In the genomic region with DNA sequence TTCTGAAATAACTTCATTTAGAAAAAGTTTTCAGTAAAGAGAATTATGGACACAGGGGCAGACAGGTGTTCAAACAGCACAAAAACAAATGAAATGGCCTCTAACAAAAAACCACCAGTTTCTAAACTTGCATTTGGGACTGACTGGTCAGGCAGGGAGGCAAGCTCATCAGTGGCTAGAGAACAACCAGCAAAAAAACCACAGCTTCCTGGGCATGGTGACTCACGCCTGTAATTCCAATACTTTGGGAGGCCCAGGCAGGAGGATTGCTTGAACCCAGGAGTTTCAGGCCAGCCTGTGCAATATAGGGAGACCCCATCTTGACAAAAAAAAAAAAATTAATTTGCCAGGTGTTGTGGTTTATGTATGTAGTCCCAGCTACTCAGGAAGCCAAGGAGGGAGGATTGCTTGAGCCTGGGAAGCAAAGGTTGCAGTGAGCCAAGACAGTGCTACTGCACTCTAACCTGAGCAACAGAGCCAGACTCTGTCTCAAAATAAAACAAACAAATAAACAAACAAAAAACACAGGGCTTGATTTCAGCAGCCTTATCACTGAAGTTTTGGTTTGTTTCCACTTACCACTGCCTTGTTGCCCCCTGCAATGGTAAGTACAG, we compare ENCODE assay signal across 9 cellular contexts. TPM values are rescaled to one million over a fixed set of nuclear protein-coding genes. Genes with fewer than 3 reads are reported as not detected.
DNase-seq lines count a peak whose midpoint lies in the region; ATAC-seq and TF ChIP-seq lines count a peak whose summit lies in the region.
"Had no signal": no experiment of that assay in that cellular context is flagged by ENCODE, and none has a peak within 500 bp of the region (broad histone marks: within the 10 kb centered on the region; RNA-seq: fewer than 3 reads in every experiment).

No MANE protein-coding gene starts in this region.

- intact Hi-C loops in activated CD4-positive, alpha-beta memory T cell treated with anti-CD3 and anti-CD28 coated beads for 36 hours (cut with micrococcal nuclease): no loop called here

- no peak for DNase-seq in T-helper 2 cell treated with Interferon-gamma antibody and Interleukin-4, amounts not matched to agents 5 μg/mL and 100 μg/mL, for 36 hours (ENCODE audit: low spot score)
- no peak for DNase-seq in T-helper 2 cell
- DNase-seq in Kasumi-1 (lab: John Stamatoyannopoulos, UW): peak; percentile 43 to 58
- DNase-seq in activated CD4-positive, alpha-beta memory T cell treated with anti-CD3 and anti-CD28 coated beads for 36 hours: no peak
- DNase-seq in osteocyte (ENCODE audit: extremely low spot score, unreplicated experiment): peak; percentile 49
- no peak for DNase-seq in DMS114 treated with DMSO at 0.1 percent for 48 hours (lab: John Stamatoyannopoulos, UW; ENCODE audit: unreplicated experiment)
- no peak for DNase-seq in activated CD8-positive, alpha-beta memory T cell treated with anti-CD3 and anti-CD28 coated beads, Interleukin-2, amount 50 U/mL, for 4 hours

- peaks cover 64% of the 10 kb centered on the region for H3K4me1 Mint-ChIP-seq in T-helper 2 cell treated with Interferon-gamma antibody and Interleukin-4, amounts not matched to agents 5 μg/mL and 100 μg/mL, for 36 hours (ENCODE audit: low read depth)
- peaks cover 67% of the 10 kb centered on the region for H3K4me1 Mint-ChIP-seq in activated CD4-positive, alpha-beta memory T cell treated with anti-CD3 and anti-CD28 coated beads for 36 hours (ENCODE audit: low read depth)
- peaks cover 17% of the 10 kb centered on the region for H3K4me1 Mint-ChIP-seq in osteocyte (ENCODE audit: unreplicated experiment)

- H3K27me3 Mint-ChIP-seq in T-helper 2 cell treated with Interferon-gamma antibody and Interleukin-4, amounts not matched to agents 5 μg/mL and 100 μg/mL, for 36 hours (ENCODE audit: low read depth): no peaks in the 10 kb centered on the region
- no peaks in the 10 kb centered on the region for H3K27me3 Mint-ChIP-seq in activated CD4-positive, alpha-beta memory T cell treated with anti-CD3 and anti-CD28 coated beads for 36 hours
- no peaks in the 10 kb centered on the region for H3K27me3 Mint-ChIP-seq in osteocyte (ENCODE audit: unreplicated experiment)
- H3K27me3 Mint-ChIP-seq: activated naive CD4-positive, alpha-beta T cell treated with anti-CD3 and anti-CD28 coated beads, Interleukin-2, amount 50 U/mL, for 24 hours had no signal

- H3K4me3 Mint-ChIP-seq in T-helper 2 cell treated with Interferon-gamma antibody and Interleukin-4, amounts not matched to agents 5 μg/mL and 100 μg/mL, for 36 hours: peak overlapping the region; percentile 26
- no peak overlapping the region for H3K4me3 Mint-ChIP-seq in activated CD4-positive, alpha-beta memory T cell treated with anti-CD3 and anti-CD28 coated beads for 36 hours
- no peak overlapping the region for H3K4me3 Mint-ChIP-seq in osteocyte (ENCODE audit: unreplicated experiment)
- H3K4me3 Mint-ChIP-seq: activated naive CD4-positive, alpha-beta T cell treated with anti-CD3 and anti-CD28 coated beads, Interleukin-2, amount 50 U/mL, for 24 hours had no signal

- H3K27ac Mint-ChIP-seq in T-helper 2 cell treated with Interferon-gamma antibody and Interleukin-4, amounts not matched to agents 5 μg/mL and 100 μg/mL, for 36 hours: no peak overlapping the region
- peak overlapping the region; percentile 38 for H3K27ac Mint-ChIP-seq in activated CD4-positive, alpha-beta memory T cell treated with anti-CD3 and anti-CD28 coated beads for 36 hours
- H3K27ac Mint-ChIP-seq in osteocyte (ENCODE audit: unreplicated experiment): no peak overlapping the region
- H3K27ac Mint-ChIP-seq: activated naive CD4-positive, alpha-beta T cell treated with anti-CD3 and anti-CD28 coated beads, Interleukin-2, amount 50 U/mL, for 24 hours had no signal

- CTCF ChIA-PET in activated CD4-positive, alpha-beta memory T cell treated with anti-CD3 and anti-CD28 coated beads for 36 hours (lab: Charles Lee): interaction anchor here (1.0 to 1.5 kb wide), 2 partner anchors 43 to 74 kb away, joined by 3 to 4 read pairs; no protein-coding TSS in a partner anchor

- ATAC-seq in GM18868 (IDR thresholded peaks at IDR 0.05; ENCODE audit: unreplicated experiment): no peak

- H3K36me3 Mint-ChIP-seq in T-helper 2 cell treated with Interferon-gamma antibody and Interleukin-4, amounts not matched to agents 5 μg/mL and 100 μg/mL, for 36 hours (ENCODE audit: low read depth): peaks cover 53% of the 10 kb centered on the region
- peaks cover 11% of the 10 kb centered on the region for H3K36me3 Mint-ChIP-seq in activated CD4-positive, alpha-beta memory T cell treated with anti-CD3 and anti-CD28 coated beads for 36 hours
- H3K36me3 Mint-ChIP-seq in osteocyte (ENCODE audit: unreplicated experiment): no peaks in the 10 kb centered on the region
- H3K36me3 Mint-ChIP-seq: activated naive CD4-positive, alpha-beta T cell treated with anti-CD3 and anti-CD28 coated beads, Interleukin-2, amount 50 U/mL, for 24 hours had no signal

- H3K9me3 Mint-ChIP-seq in T-helper 2 cell treated with Interferon-gamma antibody and Interleukin-4, amounts not matched to agents 5 μg/mL and 100 μg/mL, for 36 hours: no peaks in the 10 kb centered on the region
- no peaks in the 10 kb centered on the region for H3K9me3 Mint-ChIP-seq in activated CD4-positive, alpha-beta memory T cell treated with anti-CD3 and anti-CD28 coated beads for 36 hours
- no peaks in the 10 kb centered on the region for H3K9me3 Mint-ChIP-seq in osteocyte (ENCODE audit: unreplicated experiment)
- H3K9me3 Mint-ChIP-seq: activated naive CD4-positive, alpha-beta T cell treated with anti-CD3 and anti-CD28 coated beads, Interleukin-2, amount 50 U/mL, for 24 hours had no signal

- no peak for TF ChIP-seq CTCF in osteocyte (IDR thresholded peaks at IDR 0.05)

- POLR2A ChIA-PET in activated CD4-positive, alpha-beta memory T cell treated with anti-CD3 and anti-CD28 coated beads for 36 hours (lab: Charles Lee): interaction anchor here (0.7 to 1.3 kb wide), 4 partner anchors 9 to 113 kb away, joined by 3 to 4 read pairs (median 3); no protein-coding TSS in a partner anchor

RNA-seq across cellular contexts. Expression of a gene that starts 26.1 kb away (rescaled TPM):
- 10 to 100 TPM; 45.3 to 47.7 TPM for total RNA-seq in activated CD4-positive, alpha-beta memory T cell treated with anti-CD3 and anti-CD28 coated beads for 36 hours
- 20.8 and 21.4 TPM in 2 replicates for total RNA-seq in osteocyte

Comparison
In these comparisons a context has a peak if more than half of its experiments do, and no peak if none do; other contexts are left out.
1. DNase-seq: peak in Kasumi-1 (2 of 2) and osteocyte (single experiment); none in T-helper 2 cell treated with Interferon-gamma antibody and Interleukin-4, amounts not matched to agents 5 μg/mL and 100 μg/mL, for 36 hours (single experiment), T-helper 2 cell (0 of 5), activated CD4-positive, alpha-beta memory T cell treated with anti-CD3 and anti-CD28 coated beads for 36 hours (single experiment), DMS114 treated with DMSO at 0.1 percent for 48 hours (single experiment) and activated CD8-positive, alpha-beta memory T cell treated with anti-CD3 and anti-CD28 coated beads, Interleukin-2, amount 50 U/mL, for 4 hours (single experiment).